Comparison of ENCODE assay signal across 8 cellular contexts in the genomic region with DNA sequence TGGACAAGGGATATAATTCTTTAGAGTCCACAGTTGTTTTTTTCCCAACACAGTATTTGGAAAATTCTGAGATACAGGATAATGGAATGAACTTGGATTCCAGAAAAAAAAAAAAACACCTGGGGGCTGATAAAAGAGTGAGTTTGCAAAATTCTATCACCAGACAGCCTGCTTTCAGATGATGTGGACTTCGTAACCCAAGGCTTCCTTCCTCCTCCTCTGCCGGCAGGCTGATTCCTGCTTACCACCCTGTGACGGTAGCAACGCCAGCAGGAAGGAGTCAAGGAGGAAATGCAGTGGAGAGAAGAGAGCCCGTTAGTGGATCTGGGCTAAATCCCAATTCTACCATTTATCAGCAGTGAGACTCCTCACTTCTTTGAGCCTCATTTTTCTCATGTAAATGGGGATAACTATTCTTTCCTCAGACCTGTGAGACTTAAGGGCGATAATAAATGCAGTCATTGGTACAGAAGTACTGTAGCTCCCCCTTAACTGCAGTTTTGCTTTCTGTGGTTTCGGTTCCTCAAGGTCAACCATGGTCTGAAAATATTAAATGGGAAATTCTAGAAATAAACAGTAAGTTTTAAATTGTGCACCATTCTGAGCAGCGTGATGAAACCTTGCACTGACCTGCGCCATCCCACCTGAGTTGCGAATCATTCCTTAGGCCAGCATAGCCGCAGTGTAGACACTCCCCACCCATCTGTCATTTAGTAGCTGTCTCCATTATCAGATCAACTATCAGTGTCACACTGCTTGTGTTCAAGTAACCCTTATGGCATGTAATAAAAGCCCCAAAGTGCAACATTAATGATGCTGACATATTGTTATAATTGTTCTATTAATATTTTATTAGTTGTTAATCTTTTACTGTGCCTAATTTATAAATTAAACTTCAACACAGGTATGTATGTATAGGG.
DNase-seq lines count a peak whose midpoint lies in the region; ATAC-seq, FAIRE-seq and TF ChIP-seq lines count a peak whose summit lies in the region.

No MANE protein-coding gene starts in this region.

- no peaks in the 10 kb centered on the region for H3K9me2 ChIP-seq in hepatocyte (replicated peaks; ENCODE audit: insufficient read depth)

- no peak overlapping the region for H2AFZ ChIP-seq in hepatocyte

- ATAC-seq in GM18498 (IDR thresholded peaks at IDR 0.05; ENCODE audit: unreplicated experiment) (peak; percentile 93), GM21737 (IDR thresholded peaks at IDR 0.05; ENCODE audit: unreplicated experiment) (peak; percentile 78)

- no peaks in the 10 kb centered on the region for H3K9me3 Mint-ChIP-seq in Calu3 (ENCODE audit: low read depth, unreplicated experiment)

- CTCF ChIA-PET in Calu3 (lab: Charles Lee) = interaction anchor here (0.8 kb wide), 1 partner anchor 10 kb away, joined by 4 read pairs; no protein-coding TSS in a partner anchor

- H3K27me3 Mint-ChIP-seq in Calu3 (ENCODE audit: unreplicated experiment) = no peaks in the 10 kb centered on the region

- WGBS in hepatocyte (ENCODE audit: low lambda C conversion rate, missing lambda C conversion rate) = 85% methylated on average over 11 of the region's 11 CpGs

- H3K36me3 Mint-ChIP-seq in Calu3 (ENCODE audit: insufficient read depth, unreplicated experiment) = no peaks in the 10 kb centered on the region

- no peaks in the 10 kb centered on the region for H3K27me3 ChIP-seq in HL-60 (ENCODE audit: insufficient read depth, poor library complexity, severe bottlenecking)
- H3K27me3 ChIP-seq in hepatocyte = no peaks in the 10 kb centered on the region

- DNase-seq in HL-60 (ENCODE audit: low read depth in 1 of 2, low spot score in 1 of 2) (peak; percentile 5 to 8), hepatocyte (ENCODE audit: low spot score) (no peak), Calu3 (no peak), urothelium cell line (ENCODE audit: low spot score) (no peak), iPS-NIHi11 (ENCODE audit: low spot score) (no peak), DMS53 (lab: John Stamatoyannopoulos, UW) (no peak)

- TF ChIP-seq CTCF in HL-60 (IDR thresholded peaks at IDR 0.05; ENCODE audit: insufficient read depth, low read length) (no peak), hepatocyte (IDR thresholded peaks at IDR 0.05; ENCODE audit: poor library complexity) (no peak), Calu3 (IDR thresholded peaks at IDR 0.05; ENCODE audit: unreplicated experiment) (no peak)

- peaks cover 18% of the 10 kb centered on the region for H3K4me1 Mint-ChIP-seq in Calu3 (ENCODE audit: low read depth, unreplicated experiment)

- no peaks in the 10 kb centered on the region for H3K9me3 ChIP-seq in hepatocyte (ENCODE audit: low read depth)

- no peak overlapping the region for H3K4me3 Mint-ChIP-seq in Calu3 (ENCODE audit: low read depth, unreplicated experiment)

- FAIRE-seq in urothelium cell line (lab: Jason Lieb, UNC) = no peak

- no peaks in the 10 kb centered on the region for H3K36me3 ChIP-seq in hepatocyte (replicated peaks; ENCODE audit: insufficient read depth, low read depth)

- no peaks in the 10 kb centered on the region for H3K79me2 ChIP-seq in hepatocyte

- peak overlapping the region; percentile 18 for H3K4me3 ChIP-seq in HL-60 (replicated peaks; ENCODE audit: insufficient read depth, low read length)
- H3K4me3 ChIP-seq in hepatocyte = no peak overlapping the region

- no TSS peak for BruUV-seq in Calu3 (replicated peaks; lab: Mats Ljungman, UMichigan)

- H3K27ac Mint-ChIP-seq in Calu3 (ENCODE audit: unreplicated experiment) = no peak overlapping the region

- no peak overlapping the region for H3K27ac ChIP-seq in HL-60 (replicated peaks)
- H3K27ac ChIP-seq in hepatocyte = peak overlapping the region; percentile 88

- H4K20me1 ChIP-seq in hepatocyte (ENCODE audit: insufficient read depth, poor library complexity, severe bottlenecking) = no peaks in the 10 kb centered on the region

- H3K4me1 ChIP-seq in hepatocyte (ENCODE audit: insufficient read depth) = peaks cover 8% of the 10 kb centered on the region

- H3K4me2 ChIP-seq in hepatocyte = no peak overlapping the region

- intact Hi-C loops in Calu3 (cut with micrococcal nuclease; ENCODE audit: unreplicated experiment) = no loop called here

Comparison
In these comparisons a context has a peak if more than half of its experiments do, and no peak if none do; other contexts are left out.
1. DNase-seq: peak in HL-60 (2 of 2); none in hepatocyte (single experiment), Calu3 (single experiment), urothelium cell line (single experiment), iPS-NIHi11 (single experiment) and DMS53 (single experiment).